In genomic region chr19:41303941-41304340, GRCh38 we compare ENCODE assay signal across 16 cellular contexts. TPM values are rescaled to one million over a fixed set of nuclear protein-coding genes. Genes with fewer than 3 reads are reported as not detected.
A peak's percentile ranks its signal among the peaks of the same experiment; 100 is the strongest.
DNase-seq lines count a peak whose midpoint lies in the region; ATAC-seq and TF ChIP-seq lines count a peak whose summit lies in the region.
"Had no signal": no experiment of that assay in that cellular context is flagged by ENCODE, and none has a peak within 500 bp of the region (broad histone marks: within the 10 kb centered on the region; RNA-seq: fewer than 3 reads in every experiment).

No MANE protein-coding gene starts in this region.

- peaks cover 64 to 93% (median 81%) of the 10 kb centered on the region in 11 experiments for H3K36me3 ChIP-seq in BLaER1 treated with 17β-estradiol and CSF1 and Interleukin-3, amounts not matched to agents 10 nM and 100 nM
- H3K36me3 ChIP-seq in CD8-positive, alpha-beta memory T cell (ENCODE audit: insufficient read depth, low read length), result peaks cover 36% of the 10 kb centered on the region
- peaks cover 21% of the 10 kb centered on the region; the same call in 1 of the 2 replicates for H3K36me3 ChIP-seq in PC-9 (ENCODE audit: low read depth)

- peaks cover 36% of the 10 kb centered on the region for H3F3A ChIP-seq in PC-9 (ENCODE audit: insufficient read depth, low read depth)

- POLR2A ChIA-PET in CD8-positive, alpha-beta memory T cell (lab: Charles Lee), result interaction anchor here (1.1 to 10.2 kb wide), 6 partner anchors 11 to 60 kb away, joined by 4 to 128 read pairs (median 4); partner anchors contain the start of genes B9D2, HNRNPUL1 and TGFB1
- POLR2A ChIA-PET in naive thymus-derived CD8-positive, alpha-beta T cell (lab: Charles Lee), result interaction anchor here (1.3 to 11.3 kb wide), 4 partner anchors 11 to 60 kb away, joined by 3 to 300 read pairs (median 94); partner anchors contain the start of genes B9D2, HNRNPUL1 and TGFB1
- POLR2A ChIA-PET in PC-9 (lab: Charles Lee; ENCODE audit: unreplicated experiment), result interaction anchor here (0.6 kb wide), 1 partner anchor 493 kb away, joined by 5 read pairs; no protein-coding TSS in a partner anchor

- H3K4me1 Mint-ChIP-seq in CD8-positive, alpha-beta memory T cell, result peaks cover 91 to 100% (median 100%) of the 10 kb centered on the region in 3 donors
- H3K4me1 Mint-ChIP-seq in naive thymus-derived CD8-positive, alpha-beta T cell, result peaks cover 48 to 100% (median 98%) of the 10 kb centered on the region in 4 donors

- peaks cover 0 to 91% (median 80%) of the 10 kb centered on the region in 11 experiments; a peak in 20 of 22 replicates for H4K20me1 ChIP-seq in BLaER1 treated with 17β-estradiol and CSF1 and Interleukin-3, amounts not matched to agents 10 nM and 100 nM
- no peaks in the 10 kb centered on the region for H4K20me1 ChIP-seq in PC-9 (ENCODE audit: insufficient read depth)

- peak overlapping the region; percentile 32 to 93 (median 85) for H3K4me3 Mint-ChIP-seq in CD8-positive, alpha-beta memory T cell
- H3K4me3 Mint-ChIP-seq in naive thymus-derived CD8-positive, alpha-beta T cell, result peak overlapping the region; percentile 41 to 93 (median 74)

- H3K27ac ChIP-seq in BLaER1 treated with 17β-estradiol and CSF1 and Interleukin-3, amounts not matched to agents 10 nM and 100 nM, result peak overlapping the region in 10 of 11 experiments; percentile 4 to 96 (median 74); a peak in 10 of 22 replicates
- no peak overlapping the region for H3K27ac ChIP-seq in CD8-positive, alpha-beta memory T cell (ENCODE audit: low read depth, low read length)
- no peak overlapping the region for H3K27ac ChIP-seq in PC-9
- H3K27ac ChIP-seq: epithelial cell of prostate had no signal

- H3K27ac Mint-ChIP-seq in CD8-positive, alpha-beta memory T cell, result peak overlapping the region; percentile 90 to 100 (median 98)
- H3K27ac Mint-ChIP-seq in activated naive CD4-positive, alpha-beta T cell treated with anti-CD3 and anti-CD28 coated beads, Interleukin-2, amount 50 U/mL, for 72 hours, result peak overlapping the region; percentile 85 to 95
- peak overlapping the region; percentile 93 to 100 (median 98) for H3K27ac Mint-ChIP-seq in naive thymus-derived CD8-positive, alpha-beta T cell

- CTCF ChIA-PET in CD8-positive, alpha-beta memory T cell (lab: Charles Lee), result interaction anchor here (1.4 to 10.1 kb wide), 4 partner anchors 11 to 100 kb away, joined by 4 to 101 read pairs (median 68); partner anchors contain the start of genes HNRNPUL1 and TGFB1
- CTCF ChIA-PET in PC-9 (lab: Charles Lee), result no interaction called here

- DNase-seq in CD8-positive, alpha-beta memory T cell, result peak in 2 of 5 donors; percentile 33 to 39
- no peak for DNase-seq in activated naive CD4-positive, alpha-beta T cell treated with anti-CD3 and anti-CD28 coated beads, Interleukin-2, amount 50 U/mL, for 72 hours (ENCODE audit: low spot score in 2 of 2)
- DNase-seq in naive thymus-derived CD8-positive, alpha-beta T cell, result peak in 2 of 10 donors; percentile 28 to 34
- DNase-seq in GM10266 (ENCODE audit: extremely low spot score) (no peak), PC-9 (no peak)
- DNase-seq: activated CD4-positive, alpha-beta T cell treated with anti-CD3 and anti-CD28 coated beads, Interleukin-2, amount 50 U/mL, for 4 hours; adrenal gland; C1 segment of cervical spinal cord; GOT3; lower lobe of right lung; MM.1S had no signal

- H3K27me3 Mint-ChIP-seq in CD8-positive, alpha-beta memory T cell, result no peaks in the 10 kb centered on the region
- no peaks in the 10 kb centered on the region for H3K27me3 Mint-ChIP-seq in naive thymus-derived CD8-positive, alpha-beta T cell

- H3K4me3 ChIP-seq in BLaER1 treated with 17β-estradiol and CSF1 and Interleukin-3, amounts not matched to agents 10 nM and 100 nM, result no peak overlapping the region
- H3K4me3 ChIP-seq in CD8-positive, alpha-beta memory T cell (ENCODE audit: low read length), result peak overlapping the region; percentile 30
- no peak overlapping the region for H3K4me3 ChIP-seq in PC-9
- H3K4me3 ChIP-seq: adrenal gland had no signal

- no peak overlapping the region for H2AFZ ChIP-seq in PC-9

- H3K27me3 ChIP-seq in BLaER1 treated with 17β-estradiol and CSF1 and Interleukin-3, amounts not matched to agents 10 nM and 100 nM, result no peaks in the 10 kb centered on the region
- H3K27me3 ChIP-seq in CD8-positive, alpha-beta memory T cell (ENCODE audit: insufficient read depth, low read length, poor library complexity, severe bottlenecking), result no peaks in the 10 kb centered on the region
- H3K27me3 ChIP-seq in PC-9 (ENCODE audit: insufficient read depth, low read depth), result no peaks in the 10 kb centered on the region
- H3K27me3 ChIP-seq: adrenal gland, gastroesophageal sphincter had no signal

- BruUV-seq in PC-9 (replicated peaks; lab: Mats Ljungman, UMichigan), result no TSS peak

- ATAC-seq in activated naive CD4-positive, alpha-beta T cell treated with anti-CD3 and anti-CD28 coated beads, Interleukin-2, amount 50 U/mL, for 72 hours, result no peak
- ATAC-seq in naive thymus-derived CD8-positive, alpha-beta T cell, result peak in 1 of 2 donors; percentile 2
- no peak for ATAC-seq in HG02623 (IDR thresholded peaks at IDR 0.05; ENCODE audit: unreplicated experiment)
- ATAC-seq: gastroesophageal sphincter, lower lobe of right lung, right cardiac atrium had no signal

- intact Hi-C loops in PC-9 (cut with micrococcal nuclease; ENCODE audit: unreplicated experiment), result no loop called here

- no peaks in the 10 kb centered on the region for H3K9me3 ChIP-seq in BLaER1 treated with 17β-estradiol and CSF1 and Interleukin-3, amounts not matched to agents 10 nM and 100 nM (replicated peaks in 1 of 11)
- H3K9me3 ChIP-seq in CD8-positive, alpha-beta memory T cell (ENCODE audit: low read length), result no peaks in the 10 kb centered on the region
- no peaks in the 10 kb centered on the region for H3K9me3 ChIP-seq in PC-9 (ENCODE audit: insufficient read depth, low read depth)
- H3K9me3 ChIP-seq: adrenal gland, gastroesophageal sphincter, lower lobe of right lung had no signal

- TF ChIP-seq CTCF in GM10266 (IDR thresholded peaks at IDR 0.05; ENCODE audit: control insufficient read depth, insufficient read depth, low read depth, missing control alignments) (no peak), PC-9 (conservative IDR thresholded peaks at IDR 0.05) (no peak)

- peaks cover 95 to 100% (median 100%) of the 10 kb centered on the region in 10 experiments for H3K4me1 ChIP-seq in BLaER1 treated with 17β-estradiol and CSF1 and Interleukin-3, amounts not matched to agents 10 nM and 100 nM
- H3K4me1 ChIP-seq in CD8-positive, alpha-beta memory T cell (ENCODE audit: insufficient read depth, low read length), result peaks cover 100% of the 10 kb centered on the region
- peaks cover 3% of the 10 kb centered on the region; the same call in 1 of the 2 replicates for H3K4me1 ChIP-seq in PC-9 (replicated peaks; ENCODE audit: insufficient read depth)

- no peaks in the 10 kb centered on the region for H3K79me2 ChIP-seq in PC-9 (ENCODE audit: low read depth)

- H3K4me2 ChIP-seq in BLaER1 treated with 17β-estradiol and CSF1 and Interleukin-3, amounts not matched to agents 10 nM and 100 nM, result peak overlapping the region; percentile 79 to 97 (median 83); a peak in 19 of 22 replicates
- no peak overlapping the region for H3K4me2 ChIP-seq in PC-9

- H3K9me2 ChIP-seq in PC-9 (ENCODE audit: insufficient read depth), result no peaks in the 10 kb centered on the region

- peak overlapping the region in 5 of 11 experiments; percentile 2 to 71 (median 33); a peak in 6 of 22 replicates for H3K9ac ChIP-seq in BLaER1 treated with 17β-estradiol and CSF1 and Interleukin-3, amounts not matched to agents 10 nM and 100 nM

- peaks cover 14 to 84% (median 29%) of the 10 kb centered on the region in 3 donors for H3K36me3 Mint-ChIP-seq in CD8-positive, alpha-beta memory T cell
- H3K36me3 Mint-ChIP-seq in activated naive CD4-positive, alpha-beta T cell treated with anti-CD3 and anti-CD28 coated beads, Interleukin-2, amount 50 U/mL, for 72 hours, result peaks cover 46 to 63% of the 10 kb centered on the region in 2 donors
- peaks cover 0 to 78% (median 26%) of the 10 kb centered on the region in 3 donors for H3K36me3 Mint-ChIP-seq in naive thymus-derived CD8-positive, alpha-beta T cell

- H3K9me3 Mint-ChIP-seq in CD8-positive, alpha-beta memory T cell, result no peaks in the 10 kb centered on the region
- H3K9me3 Mint-ChIP-seq in activated naive CD4-positive, alpha-beta T cell treated with anti-CD3 and anti-CD28 coated beads, Interleukin-2, amount 50 U/mL, for 72 hours, result no peaks in the 10 kb centered on the region
- H3K9me3 Mint-ChIP-seq in naive thymus-derived CD8-positive, alpha-beta T cell, result no peaks in the 10 kb centered on the region

RNA-seq across cellular contexts. Expression of gene CCDC97, which starts 6.0 kb away (rescaled TPM):
- 10 to 100 TPM; 31.7 to 32.1 TPM for total RNA-seq in CD8-positive, alpha-beta memory T cell
- polyA plus RNA-seq in CD8-positive, alpha-beta memory T cell, result 29.7 TPM
- 10 to 100 TPM; 24.7 to 43.1 TPM for total RNA-seq in activated naive CD4-positive, alpha-beta T cell treated with anti-CD3 and anti-CD28 coated beads, Interleukin-2, amount 50 U/mL, for 72 hours
- total RNA-seq in naive thymus-derived CD8-positive, alpha-beta T cell, result 10 to 100 TPM; 46.6 to 49.1 TPM
- polyA plus RNA-seq in naive thymus-derived CD8-positive, alpha-beta T cell, result 10 to 100 TPM; 15.6 to 25.0 (median 24.6) TPM
- 24.1 and 26.4 TPM in 2 replicates for total RNA-seq in PC-9 (2021)

RNA-seq across cellular contexts. Expression of gene HNRNPUL1, which starts 39.8 kb away (rescaled TPM):
- total RNA-seq in CD8-positive, alpha-beta memory T cell, result 100 to 1,000 TPM; 270 to 279 TPM
- polyA plus RNA-seq in CD8-positive, alpha-beta memory T cell, result 100 TPM
- 100 to 1,000 TPM; 286 to 496 TPM for total RNA-seq in activated naive CD4-positive, alpha-beta T cell treated with anti-CD3 and anti-CD28 coated beads, Interleukin-2, amount 50 U/mL, for 72 hours
- 100 to 1,000 TPM; 262 to 280 TPM for total RNA-seq in naive thymus-derived CD8-positive, alpha-beta T cell
- polyA plus RNA-seq in naive thymus-derived CD8-positive, alpha-beta T cell, result 10 to 100 TPM; 40.7 to 67.6 (median 46.1) TPM
- total RNA-seq in PC-9 (2021), result 248 and 266 TPM in 2 replicates

RNA-seq across cellular contexts. Expression of gene TGFB1, which starts 49.8 kb away (rescaled TPM):
- 100 to 1,000 TPM; 152 to 161 TPM for total RNA-seq in CD8-positive, alpha-beta memory T cell
- polyA plus RNA-seq in CD8-positive, alpha-beta memory T cell, result 104 TPM
- total RNA-seq in activated naive CD4-positive, alpha-beta T cell treated with anti-CD3 and anti-CD28 coated beads, Interleukin-2, amount 50 U/mL, for 72 hours, result 100 to 1,000 TPM in 1 of 2 donors, 10 to 100 TPM in 1; 73.4 to 126 TPM
- 10 to 100 TPM; 83.6 to 85.6 TPM for total RNA-seq in naive thymus-derived CD8-positive, alpha-beta T cell
- polyA plus RNA-seq in naive thymus-derived CD8-positive, alpha-beta T cell, result 10 to 100 TPM; 30.5 to 45.4 (median 34.5) TPM
- 67.9 and 74.9 TPM in 2 replicates for total RNA-seq in PC-9 (2021)

Comparison
In these comparisons a context has a peak if more than half of its experiments do, and no peak if none do; other contexts are left out.
1. H3K27ac ChIP-seq: peak in BLaER1 treated with 17β-estradiol and CSF1 and Interleukin-3, amounts not matched to agents 10 nM and 100 nM (10 of 11); none in CD8-positive, alpha-beta memory T cell (single experiment) and PC-9 (single experiment).
2. Peak in every context shown above with its lines, with median percentiles within 50 percentile points of each other: H3K27ac Mint-ChIP-seq.